1 cellular context compared by ENCODE assay signal in the genomic region with DNA sequence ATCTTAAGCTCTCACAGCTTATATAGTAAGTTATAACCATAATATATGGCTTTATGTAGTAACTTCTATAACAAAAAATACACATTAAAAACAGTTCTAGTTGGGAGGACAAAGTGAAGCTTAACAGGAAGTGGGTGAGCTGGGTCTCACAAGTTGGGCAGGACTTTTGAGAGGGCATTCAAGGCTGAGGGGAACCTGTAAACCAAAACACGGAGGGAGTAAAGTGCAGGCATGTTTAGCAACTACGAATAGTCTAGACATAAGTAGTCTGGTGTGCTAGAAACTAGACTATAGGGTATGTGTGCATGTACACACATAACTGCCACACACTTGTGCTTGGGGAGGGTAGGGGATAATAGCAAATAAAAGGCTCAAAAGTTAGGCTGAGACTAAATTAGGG.
TF ChIP-seq lines count a peak whose summit lies in the region.

No MANE protein-coding gene starts in this region.

TF ChIP-seq in SK-N-SH treated with all-trans-retinoic acid at 6 μM for 48 hours, 23 proteins besides CTCF, POLR2A, EP300 and RAD21 (continued from another document):
- TF ChIP-seq POU6F1 (CRISPR knock-in tag; IDR thresholded peaks at IDR 0.05; ENCODE audit: borderline replicate concordance, low read depth) (no peak), ZFP30 (CRISPR knock-in tag; IDR thresholded peaks at IDR 0.05) (no peak), PPARA (CRISPR knock-in tag; IDR thresholded peaks at IDR 0.05; ENCODE audit: borderline replicate concordance) (no peak), CSDC2 (CRISPR knock-in tag; IDR thresholded peaks at IDR 0.05) (no peak)
- TF ChIP-seq, protein P1, sequence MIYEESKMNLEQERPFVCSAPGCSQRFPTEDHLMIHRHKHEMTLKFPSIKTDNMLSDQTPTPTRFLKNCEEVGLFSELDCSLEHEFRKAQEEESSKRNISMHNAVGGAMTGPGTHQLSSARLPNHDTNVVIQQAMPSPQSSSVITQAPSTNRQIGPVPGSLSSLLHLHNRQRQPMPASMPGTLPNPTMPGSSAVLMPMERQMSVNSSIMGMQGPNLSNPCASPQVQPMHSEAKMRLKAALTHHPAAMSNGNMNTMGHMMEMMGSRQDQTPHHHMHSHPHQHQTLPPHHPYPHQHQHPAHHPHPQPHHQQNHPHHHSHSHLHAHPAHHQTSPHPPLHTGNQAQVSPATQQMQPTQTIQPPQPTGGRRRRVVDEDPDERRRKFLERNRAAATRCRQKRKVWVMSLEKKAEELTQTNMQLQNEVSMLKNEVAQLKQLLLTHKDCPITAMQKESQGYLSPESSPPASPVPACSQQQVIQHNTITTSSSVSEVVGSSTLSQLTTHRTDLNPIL (CRISPR knock-in tag; IDR thresholded peaks at IDR 0.05; ENCODE audit: low read depth): no peak
